Comparison of ENCODE assay signal across 8 cellular contexts in genomic region chr5:61333351-61334223, GRCh38. TPM values are rescaled to one million over a fixed set of nuclear protein-coding genes. Genes with fewer than 3 reads are reported as not detected.
DNase-seq lines count a peak whose midpoint lies in the region; ATAC-seq, FAIRE-seq and TF ChIP-seq lines count a peak whose summit lies in the region.

No MANE protein-coding gene starts in this region.

- TF ChIP-seq POLR2A in H54 (IDR thresholded peaks at IDR 0.05; ENCODE audit: low read depth, low read length): no peak

- H3K9me3 Mint-ChIP-seq in MCF 10A (ENCODE audit: unreplicated experiment): no peaks in the 10 kb centered on the region

- H3K4me3 ChIP-seq in AG09309 (ENCODE audit: control insufficient read depth, low read depth, low read length) (peak overlapping the region; percentile 79), iPS-18c (ENCODE audit: insufficient read depth, low read depth, low read length) (peak overlapping the region; percentile 75), skin epidermis (peak overlapping the region; percentile 76 to 93 (median 88))

- FAIRE-seq in H54 (lab: Jason Lieb, UNC): no peak

- H3K36me3 Mint-ChIP-seq in MCF 10A (ENCODE audit: insufficient read depth, unreplicated experiment): peaks cover 13% of the 10 kb centered on the region

- no peak for DNase-seq in AG09309 (ENCODE audit: low read depth)
- DNase-seq in H54 (ENCODE audit: insufficient read length, low spot score): peak; percentile 33
- DNase-seq in MCF 10A (ENCODE audit: unreplicated experiment): peak; percentile 41

- POLR2A ChIA-PET in MCF 10A (lab: Yijun Ruan, JAX): interaction anchor here (0.6 to 2.0 kb wide), 17 partner anchors 9 to 583 kb away, joined by 3 to 9 read pairs (median 3); partner anchors contain the start of genes ERCC8, NDUFAF2 and SMIM15

- intact Hi-C loops in MCF 10A (cut with micrococcal nuclease): loop anchor here (1.0 to 10.0 kb wide), 6 partner anchors 121 to 599 kb away; no protein-coding TSS in a partner anchor

- peaks cover 36% of the 10 kb centered on the region for H3K4me1 Mint-ChIP-seq in MCF 10A (ENCODE audit: insufficient read depth, unreplicated experiment)

- peak overlapping the region; percentile 7 to 93 (median 81) for H3K27ac ChIP-seq in skin epidermis

- CTCF ChIA-PET in MCF 10A (lab: Yijun Ruan, JAX): interaction anchor here (0.5 to 0.7 kb wide), 6 partner anchors 117 to 585 kb away, joined by 3 to 4 read pairs (median 3); no protein-coding TSS in a partner anchor

- H3K27me3 Mint-ChIP-seq in MCF 10A (ENCODE audit: insufficient read depth, unreplicated experiment): no peaks in the 10 kb centered on the region

- peak overlapping the region; percentile 76 for H3K4me3 Mint-ChIP-seq in MCF 10A (ENCODE audit: unreplicated experiment)

- H3K27ac Mint-ChIP-seq in MCF 10A (ENCODE audit: low read depth, unreplicated experiment): peak overlapping the region; percentile 59

- ATAC-seq in SK-N-SH treated with all-trans-retinoic acid at 6 μM for 48 hours (peak; percentile 1), HG03521 (IDR thresholded peaks at IDR 0.05; ENCODE audit: unreplicated experiment) (no peak), HG03139 (IDR thresholded peaks at IDR 0.05; ENCODE audit: unreplicated experiment) (no peak)

- H3K9me3 ChIP-seq in iPS-18c (ENCODE audit: control insufficient read depth, insufficient read depth, low read length): no peaks in the 10 kb centered on the region

- no peak for TF ChIP-seq CTCF in AG09309 (IDR thresholded peaks at IDR 0.05; ENCODE audit: control insufficient read depth, insufficient read depth, low read depth, low read length, missing control alignments)
- TF ChIP-seq CTCF in MCF 10A (IDR thresholded peaks at IDR 0.05; ENCODE audit: unreplicated experiment): no peak

- BruUV-seq in MCF 10A (replicated peaks; lab: Mats Ljungman, UMichigan): no TSS peak

TF ChIP-seq in SK-N-SH treated with all-trans-retinoic acid at 6 μM for 48 hours, 23 proteins besides CTCF, POLR2A, EP300 and RAD21:
- TF ChIP-seq TOX (CRISPR knock-in tag; IDR thresholded peaks at IDR 0.05; ENCODE audit: borderline replicate concordance): no peak
- no peak for TF ChIP-seq ZNF565 (CRISPR knock-in tag; conservative IDR thresholded peaks at IDR 0.05; ENCODE audit: low read depth)
- no peak for TF ChIP-seq PATZ1 (CRISPR knock-in tag; IDR thresholded peaks at IDR 0.05; ENCODE audit: borderline replicate concordance)
- no peak for TF ChIP-seq ZC3H10 (CRISPR knock-in tag; IDR thresholded peaks at IDR 0.05)
- TF ChIP-seq, protein P1, sequence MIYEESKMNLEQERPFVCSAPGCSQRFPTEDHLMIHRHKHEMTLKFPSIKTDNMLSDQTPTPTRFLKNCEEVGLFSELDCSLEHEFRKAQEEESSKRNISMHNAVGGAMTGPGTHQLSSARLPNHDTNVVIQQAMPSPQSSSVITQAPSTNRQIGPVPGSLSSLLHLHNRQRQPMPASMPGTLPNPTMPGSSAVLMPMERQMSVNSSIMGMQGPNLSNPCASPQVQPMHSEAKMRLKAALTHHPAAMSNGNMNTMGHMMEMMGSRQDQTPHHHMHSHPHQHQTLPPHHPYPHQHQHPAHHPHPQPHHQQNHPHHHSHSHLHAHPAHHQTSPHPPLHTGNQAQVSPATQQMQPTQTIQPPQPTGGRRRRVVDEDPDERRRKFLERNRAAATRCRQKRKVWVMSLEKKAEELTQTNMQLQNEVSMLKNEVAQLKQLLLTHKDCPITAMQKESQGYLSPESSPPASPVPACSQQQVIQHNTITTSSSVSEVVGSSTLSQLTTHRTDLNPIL (CRISPR knock-in tag; IDR thresholded peaks at IDR 0.05; ENCODE audit: low read depth): no peak
- no peak for TF ChIP-seq ZNF70 (CRISPR knock-in tag; IDR thresholded peaks at IDR 0.05)
- no peak for TF ChIP-seq ZFP3 (CRISPR knock-in tag; IDR thresholded peaks at IDR 0.05)
- TF ChIP-seq POU6F1 (CRISPR knock-in tag; IDR thresholded peaks at IDR 0.05; ENCODE audit: borderline replicate concordance, low read depth): no peak
- TF ChIP-seq TCF4 (CRISPR knock-in tag; IDR thresholded peaks at IDR 0.05; ENCODE audit: borderline replicate concordance): no peak
- TF ChIP-seq PPARA (CRISPR knock-in tag; IDR thresholded peaks at IDR 0.05; ENCODE audit: borderline replicate concordance): no peak
TF ChIP-seq in SK-N-SH treated with all-trans-retinoic acid at 6 μM for 48 hours: peak in this region for 0.

RNA-seq across cellular contexts. Expression of gene ZSWIM6, which starts 1.5 kb away (rescaled TPM):
- 12.0 and 13.5 TPM in 2 replicates for total RNA-seq in MCF 10A (2022)
